In the genomic region with DNA sequence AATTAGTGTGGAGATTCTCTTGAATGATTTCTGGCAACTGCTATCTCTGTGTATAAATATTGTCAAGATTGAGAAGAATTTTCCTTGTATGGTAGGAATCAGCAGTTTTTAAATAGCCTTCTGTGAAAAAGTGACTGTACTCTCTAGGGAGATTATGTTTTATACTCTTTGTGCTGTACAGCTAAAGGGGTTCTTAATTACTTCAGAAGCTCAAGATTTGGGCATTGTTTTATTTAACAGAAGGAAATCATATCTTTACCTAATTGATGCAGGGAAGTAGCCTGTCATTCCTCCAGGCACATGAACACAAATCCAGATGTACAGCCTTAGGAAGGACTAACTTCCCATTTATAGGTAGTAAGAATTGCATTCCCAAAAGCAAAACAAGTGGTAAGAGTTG, we compare ENCODE assay signal across 16 cellular contexts. TPM values are rescaled to one million over a fixed set of nuclear protein-coding genes. Genes with fewer than 3 reads are reported as not detected.
A peak's percentile ranks its signal among the peaks of the same experiment; 100 is the strongest.
DNase-seq lines count a peak whose midpoint lies in the region; ATAC-seq and TF ChIP-seq lines count a peak whose summit lies in the region.
"Had no signal": no experiment of that assay in that cellular context is flagged by ENCODE, and none has a peak within 500 bp of the region (broad histone marks: within the 10 kb centered on the region; RNA-seq: fewer than 3 reads in every experiment).

No MANE protein-coding gene starts in this region.

- H2BK12ac ChIP-seq in mesenchymal stem cell (ENCODE audit: low read length in 2 of 2) = no peak overlapping the region

- ATAC-seq in thoracic aorta (ENCODE audit: insufficient number of reproducible peaks, low FRiP score, low read depth) = no peak
- ATAC-seq: body of pancreas had no signal

- no peak overlapping the region for H2BK15ac ChIP-seq in mesenchymal stem cell (ENCODE audit: low read depth, poor library complexity, severe bottlenecking)

- H3K4ac ChIP-seq in mesenchymal stem cell (ENCODE audit: low read depth in 1 of 2, low read length in 2 of 2) = no peak overlapping the region

- H3K23ac ChIP-seq in mesenchymal stem cell (ENCODE audit: low read length in 2 of 2) = no peak overlapping the region

- H4K8ac ChIP-seq in mesenchymal stem cell (ENCODE audit: low read length) = no peak overlapping the region

- H3K9ac ChIP-seq in mesenchymal stem cell (ENCODE audit: low read length) = peak overlapping the region; percentile 92

- H3K4me3 ChIP-seq in mesenchymal stem cell (ENCODE audit: insufficient read depth in 1 of 2, low read depth in 1 of 2, low read length in 2 of 2) (peak overlapping the region in 1 of 2 experiments; percentile 79), thoracic aorta (peak overlapping the region; percentile 73), OCI-LY7 (ENCODE audit: low read depth, low read length, poor library complexity, severe bottlenecking) (no peak overlapping the region)
- H3K4me3 ChIP-seq: body of pancreas had no signal

- H4K20me1 ChIP-seq in OCI-LY7 (ENCODE audit: insufficient read depth, low read length) = no peaks in the 10 kb centered on the region

- H3K18ac ChIP-seq in mesenchymal stem cell (ENCODE audit: low read depth in 1 of 2, low read length in 2 of 2) = no peak overlapping the region

- peak; percentile 20 for DNase-seq in LHCN-M2 (ENCODE audit: low read depth)
- peak; percentile 26 for DNase-seq in dermis blood vessel endothelial cell
- DNase-seq in mesenchymal stem cell = no peak
- no peak for DNase-seq in thoracic aorta (ENCODE audit: low spot score)
- no peak for DNase-seq in NAMALWA (ENCODE audit: low spot score)
- no peak for DNase-seq in HUDEP-2 (lab: John Stamatoyannopoulos, UW; ENCODE audit: unreplicated experiment in 76 of 76)
- DNase-seq in NCI-H1417 treated with DMSO at 0.1 percent for 48 hours (lab: John Stamatoyannopoulos, UW) = no peak
- no peak for DNase-seq in OCI-LY7 (ENCODE audit: low spot score)
- DNase-seq: activated T-cell treated with anti-CD3 and anti-CD28 coated beads, Interleukin-2, amount 50 U/mL, for 24 hours; body of pancreas; stimulated activated CD4-positive, alpha-beta T cell treated with anti-CD3 and anti-CD28 coated beads, Interleukin-15, amount 100 ng/mL, for 24 hours had no signal

- H3K4me1 ChIP-seq in mesenchymal stem cell (ENCODE audit: control insufficient read depth, insufficient read depth, low read depth, low read length) = peaks cover 2% of the 10 kb centered on the region
- peaks cover 7 to 24% of the 10 kb centered on the region in 2 donors for H3K4me1 ChIP-seq in thoracic aorta (ENCODE audit: control insufficient read depth in 1 of 2, low read depth in 2 of 2)
- no peaks in the 10 kb centered on the region for H3K4me1 ChIP-seq in OCI-LY7 (ENCODE audit: insufficient read depth, low read length, poor library complexity, severe bottlenecking)
- H3K4me1 ChIP-seq: body of pancreas had no signal

- H3K36me3 ChIP-seq in mesenchymal stem cell (ENCODE audit: control insufficient read depth in 1 of 2, insufficient read depth in 2 of 2, low read depth in 1 of 2, low read length in 2 of 2) (peaks cover 5 to 9% of the 10 kb centered on the region in 2 experiments), thoracic aorta (peaks cover 11% of the 10 kb centered on the region), OCI-LY7 (ENCODE audit: insufficient read depth, low read length) (no peaks in the 10 kb centered on the region)

- H3K27ac ChIP-seq in mesenchymal stem cell (ENCODE audit: low read length, poor library complexity, severe bottlenecking) = no peak overlapping the region
- H3K27ac ChIP-seq in thoracic aorta = peak overlapping the region in 1 of 2 donors; percentile 90
- no peak overlapping the region for H3K27ac ChIP-seq in OCI-LY7 (ENCODE audit: low read depth, low read length, poor library complexity, severe bottlenecking)
- H3K27ac ChIP-seq: HL-60 had no signal

- H3K4me2 ChIP-seq in mesenchymal stem cell (ENCODE audit: low read length, poor library complexity, severe bottlenecking) (peak overlapping the region; percentile 44), OCI-LY7 (ENCODE audit: low read length) (no peak overlapping the region)

- H3K14ac ChIP-seq in mesenchymal stem cell (ENCODE audit: low read length in 2 of 2) = no peak overlapping the region

- H3K9me3 ChIP-seq in mesenchymal stem cell (ENCODE audit: control insufficient read depth, low read length) = no peaks in the 10 kb centered on the region
- no peaks in the 10 kb centered on the region for H3K9me3 ChIP-seq in thoracic aorta
- no peaks in the 10 kb centered on the region for H3K9me3 ChIP-seq in OCI-LY7 (ENCODE audit: low read length)
- H3K9me3 ChIP-seq: body of pancreas had no signal

- H2BK120ac ChIP-seq in mesenchymal stem cell (ENCODE audit: low read depth, low read length) = no peak overlapping the region

- H3K27me3 ChIP-seq in mesenchymal stem cell (ENCODE audit: control insufficient read depth in 1 of 2, insufficient read depth in 1 of 2, low read length in 2 of 2) (no peaks in the 10 kb centered on the region), thoracic aorta (replicated peaks; ENCODE audit: insufficient read depth) (no peaks in the 10 kb centered on the region)
- H3K27me3 ChIP-seq: body of pancreas had no signal

- no peak overlapping the region for H4K91ac ChIP-seq in mesenchymal stem cell (ENCODE audit: low read length)

- CTCF ChIA-PET in OCI-LY7 (lab: Charles Lee; ENCODE audit: unreplicated experiment) = no interaction called here

- no peaks in the 10 kb centered on the region for H3K9me2 ChIP-seq in OCI-LY7 (ENCODE audit: insufficient read depth, low read length)

- no TSS peak for BruUV-seq in OCI-LY7 (replicated peaks; lab: Mats Ljungman, UMichigan)

- peaks cover 11% of the 10 kb centered on the region for H3K79me1 ChIP-seq in mesenchymal stem cell (replicated peaks; ENCODE audit: low read length, poor library complexity, severe bottlenecking)

- H2BK5ac ChIP-seq in mesenchymal stem cell (ENCODE audit: low read depth, low read length, poor library complexity, severe bottlenecking) = no peak overlapping the region

- H2AFZ ChIP-seq in mesenchymal stem cell (ENCODE audit: low read depth, low read length) = no peak overlapping the region
- H2AFZ ChIP-seq in OCI-LY7 (ENCODE audit: low read length) = no peak overlapping the region

- TF ChIP-seq CTCF in thoracic aorta (IDR thresholded peaks at IDR 0.05) = no peak
- TF ChIP-seq CTCF in OCI-LY7 (conservative IDR thresholded peaks at IDR 0.05; ENCODE audit: low read length) = no peak

- H3K79me2 ChIP-seq in OCI-LY7 (ENCODE audit: insufficient read depth, low read depth, low read length) = no peaks in the 10 kb centered on the region

- no peak overlapping the region for H2AK5ac ChIP-seq in mesenchymal stem cell (ENCODE audit: low read length, severe bottlenecking)

- POLR2A ChIA-PET in OCI-LY7 (lab: Charles Lee) = interaction anchor here (0.6 to 2.1 kb wide), 3 partner anchors 10 to 324 kb away, joined by 3 to 8 read pairs (median 6); no protein-coding TSS in a partner anchor

- intact Hi-C loops in OCI-LY7 (cut with micrococcal nuclease; ENCODE audit: unreplicated experiment) = no loop called here

RNA-seq across cellular contexts. Expression of a gene that starts 1.3 kb away (rescaled TPM):
- total RNA-seq in LHCN-M2 (2014; rRNA removed) (5.1 and 6.3 TPM in 2 replicates), dermis blood vessel endothelial cell (2.5 and 3.4 TPM in 2 replicates), thoracic aorta (10 to 100 TPM; 14.0 to 16.7 TPM), OCI-LY7 (2022) (not detected in 2 replicates)
- polyA plus RNA-seq in LHCN-M2 (2012) = 4.3 TPM
- 2.1 TPM for polyA plus RNA-seq in mesenchymal stem cell (2013, experiment 1 of 2)
- polyA plus RNA-seq in mesenchymal stem cell (2013, experiment 2 of 2) = 2.0 TPM
- not detected in 2 replicates for total RNA-seq in OCI-LY7 (2014; rRNA removed; shearing (Covaris generic))

RNA-seq across cellular contexts. Expression of a gene that starts 32.8 kb away (rescaled TPM):
- total RNA-seq in LHCN-M2 (2014; rRNA removed) (0.06 TPM in 1 of 2 replicates, not detected in the other), dermis blood vessel endothelial cell (0.17 TPM in 1 of 2 replicates, not detected in the other), thoracic aorta (not detected), OCI-LY7 (2022) (not detected in 2 replicates)
- polyA plus RNA-seq in LHCN-M2 (2012) = 0.04 TPM
- 0.10 TPM for polyA plus RNA-seq in mesenchymal stem cell (2013, experiment 1 of 2)
- 0.14 TPM for polyA plus RNA-seq in mesenchymal stem cell (2013, experiment 2 of 2)
- total RNA-seq in OCI-LY7 (2014; rRNA removed; shearing (Covaris generic)) = not detected in 2 replicates
- total RNA-seq: body of pancreas, kidney epithelial cell, NCI-H460 had no signal
- polyA plus RNA-seq: neural cell had no signal

RNA-seq across cellular contexts. Expression of a gene that starts 40.8 kb away (rescaled TPM):
- total RNA-seq in LHCN-M2 (2014; rRNA removed) = 0.26 and 1.3 TPM in 2 replicates
- polyA plus RNA-seq in LHCN-M2 (2012) = not detected
- total RNA-seq in dermis blood vessel endothelial cell = not detected in 2 replicates
- not detected for polyA plus RNA-seq in mesenchymal stem cell (2013, experiment 1 of 2)
- not detected for polyA plus RNA-seq in mesenchymal stem cell (2013, experiment 2 of 2)
- total RNA-seq in thoracic aorta = not detected
- not detected in 2 replicates for total RNA-seq in OCI-LY7 (2014; rRNA removed; shearing (Covaris generic))
- not detected in 2 replicates for total RNA-seq in OCI-LY7 (2022)
- total RNA-seq: body of pancreas, kidney epithelial cell, NCI-H460 had no signal
- polyA plus RNA-seq: esophagus, neural cell had no signal

RNA-seq across cellular contexts. Expression of a gene that starts 51.5 kb away (rescaled TPM):
- total RNA-seq in LHCN-M2 (2014; rRNA removed) (2.7 and 3.9 TPM in 2 replicates), dermis blood vessel endothelial cell (0.33 and 0.85 TPM in 2 replicates), thoracic aorta (10 to 100 TPM in 1 of 2 donors, 1 to 10 TPM in 1; 3.9 to 15.0 TPM), OCI-LY7 (2022) (0.79 and 1.8 TPM in 2 replicates)
- 6.3 TPM for polyA plus RNA-seq in LHCN-M2 (2012)
- polyA plus RNA-seq in mesenchymal stem cell (2013, experiment 1 of 2) = 1.9 TPM
- polyA plus RNA-seq in mesenchymal stem cell (2013, experiment 2 of 2) = 1.3 TPM
- total RNA-seq in OCI-LY7 (2014; rRNA removed; shearing (Covaris generic)) = not detected in 2 replicates

RNA-seq across cellular contexts. Expression of a gene that starts 58.6 kb away (rescaled TPM):
- 46.8 and 61.5 TPM in 2 replicates for total RNA-seq in LHCN-M2 (2014; rRNA removed)
- 46.5 TPM for polyA plus RNA-seq in LHCN-M2 (2012)
- total RNA-seq in dermis blood vessel endothelial cell = 24.7 and 27.7 TPM in 2 replicates
- polyA plus RNA-seq in mesenchymal stem cell (2013, experiment 1 of 2) = 210 TPM
- 213 TPM for polyA plus RNA-seq in mesenchymal stem cell (2013, experiment 2 of 2)
- total RNA-seq in thoracic aorta = 10 to 100 TPM; 19.5 to 51.0 TPM
- 23.0 and 33.4 TPM in 2 replicates for total RNA-seq in OCI-LY7 (2014; rRNA removed; shearing (Covaris generic))
- 36.5 and 38.2 TPM in 2 replicates for total RNA-seq in OCI-LY7 (2022)

Comparison
In these comparisons a context has a peak if more than half of its experiments do, and no peak if none do; other contexts are left out.
1. DNase-seq: peak in LHCN-M2 (single experiment) and dermis blood vessel endothelial cell (single experiment); none in mesenchymal stem cell (single experiment), thoracic aorta (single experiment), NAMALWA (single experiment), HUDEP-2 (0 of 76), NCI-H1417 treated with DMSO at 0.1 percent for 48 hours (single experiment) and OCI-LY7 (single experiment).